ENCODE assay signal across 9 cellular contexts in the genomic region with DNA sequence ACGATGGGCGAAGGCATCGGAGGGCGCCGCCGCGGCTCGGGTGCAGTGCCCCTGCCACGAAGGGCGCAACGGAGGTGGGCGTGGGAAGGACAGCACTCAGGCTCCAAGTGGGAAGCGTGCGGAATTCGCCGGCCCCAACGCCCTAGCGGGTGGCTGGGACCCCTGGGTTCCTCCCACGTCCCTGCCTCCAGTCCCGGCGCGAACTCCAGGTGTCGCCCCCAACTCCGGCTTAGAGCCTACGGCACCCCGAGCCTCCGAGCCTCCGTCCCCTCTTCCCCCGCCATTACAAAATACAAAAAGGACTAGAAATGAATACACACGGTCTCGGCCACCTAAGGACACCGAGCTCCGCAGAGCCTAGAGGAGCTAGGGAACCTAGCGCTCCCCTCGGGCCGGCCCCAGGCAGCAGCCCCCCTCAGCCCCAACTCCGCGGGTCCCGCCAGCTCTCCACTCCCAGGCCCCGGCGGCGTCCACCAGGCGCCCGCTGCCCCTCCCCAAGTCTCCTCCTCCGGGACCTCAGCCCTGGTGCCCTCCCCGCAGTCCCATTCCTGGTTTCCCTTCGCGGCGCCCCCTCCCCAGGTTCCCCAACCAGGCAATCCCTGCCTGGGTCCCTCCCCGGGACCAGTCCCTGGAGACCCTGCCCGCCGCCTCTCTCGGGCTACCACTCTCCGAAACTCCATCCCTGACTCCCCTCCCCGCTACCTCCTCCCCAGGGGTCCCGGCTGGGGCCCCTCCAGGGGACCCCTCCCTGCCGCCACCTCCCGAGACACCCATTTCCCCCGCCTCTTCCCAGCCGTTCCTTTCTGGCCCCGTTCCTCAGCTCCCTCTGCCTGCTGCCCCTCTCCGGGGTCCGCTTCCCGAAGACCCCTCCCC.
DNase-seq lines count a peak whose midpoint lies in the region; TF ChIP-seq lines count a peak whose summit lies in the region.
"Had no signal": no experiment of that assay in that cellular context is flagged by ENCODE, and none has a peak within 500 bp of the region (broad histone marks: within the 10 kb centered on the region; RNA-seq: fewer than 3 reads in every experiment).

No MANE protein-coding gene starts in this region.

- H3K27me3 ChIP-seq in muscle layer of duodenum (ENCODE audit: low read depth, low read length), result peaks cover 11% of the 10 kb centered on the region

- DNase-seq in 8988T (peak; percentile 51), ecto neural progenitor cell (ENCODE audit: low spot score) (peak; percentile 73), T1000 (lab: John Stamatoyannopoulos, UW) (no peak), NOMO-1 treated with DMSO at 0.1 percent for 48 hours (lab: John Stamatoyannopoulos, UW; ENCODE audit: unreplicated experiment) (no peak), hippocampal formation (lab: John Stamatoyannopoulos, UW) (no peak), HuH-7.5 (ENCODE audit: low spot score) (no peak)
- DNase-seq: NCI-H2029 treated with DMSO at 0.1 percent for 48 hours had no signal

- H3K27ac ChIP-seq in muscle layer of duodenum (ENCODE audit: low read length), result no peak overlapping the region

- H3K4me3 ChIP-seq in muscle layer of duodenum (ENCODE audit: low read depth in 1 of 2, low read length in 2 of 2), result peak overlapping the region; percentile 39 to 66

- peaks cover 0 to 16% of the 10 kb centered on the region in 2 donors for H3K4me1 ChIP-seq in muscle layer of duodenum (ENCODE audit: control insufficient read depth in 1 of 2, insufficient read depth in 2 of 2, low read length in 2 of 2)

- TF ChIP-seq RAD21 in Ishikawa (IDR thresholded peaks at IDR 0.05; ENCODE audit: low read depth), result no peak

- H3K9me3 ChIP-seq in muscle layer of duodenum (ENCODE audit: control insufficient read depth in 1 of 2, low read length in 2 of 2), result peaks cover 0 to 4% of the 10 kb centered on the region in 2 donors

- TF ChIP-seq EP300 in Ishikawa (IDR thresholded peaks at IDR 0.05; ENCODE audit: borderline replicate concordance), result no peak

- H3K36me3 ChIP-seq in muscle layer of duodenum (ENCODE audit: control insufficient read depth in 1 of 2, insufficient read depth in 2 of 2, low read length in 2 of 2), result no peaks in the 10 kb centered on the region

TF ChIP-seq in Ishikawa, 13 proteins besides CTCF, POLR2A, EP300 and RAD21:
- TF ChIP-seq TEAD4 (IDR thresholded peaks at IDR 0.05) (no peak), TAF1 (IDR thresholded peaks at IDR 0.05; ENCODE audit: low read depth) (no peak), REST (IDR thresholded peaks at IDR 0.05; ENCODE audit: low read depth) (no peak), NFIC (IDR thresholded peaks at IDR 0.05) (no peak), ZBTB7A (IDR thresholded peaks at IDR 0.05; ENCODE audit: low read depth) (peak; percentile 91), CREB1 (IDR thresholded peaks at IDR 0.05; ENCODE audit: low read depth) (no peak), YY1 (IDR thresholded peaks at IDR 0.05; ENCODE audit: low read depth) (no peak), CEBPB (IDR thresholded peaks at IDR 0.05) (no peak)

Comparison
In these comparisons a context has a peak if more than half of its experiments do, and no peak if none do; other contexts are left out.
1. DNase-seq: peak in 8988T (single experiment) and ecto neural progenitor cell (single experiment); none in T1000 (single experiment), NOMO-1 treated with DMSO at 0.1 percent for 48 hours (single experiment), hippocampal formation (0 of 2) and HuH-7.5 (single experiment).